16 cellular contexts compared by ENCODE assay signal in genomic region chr3:173660645-173661299, GRCh38.
DNase-seq lines count a peak whose midpoint lies in the region; ATAC-seq and TF ChIP-seq lines count a peak whose summit lies in the region.
"Had no signal": no experiment of that assay in that cellular context is flagged by ENCODE, and none has a peak within 500 bp of the region (broad histone marks: within the 10 kb centered on the region; RNA-seq: fewer than 3 reads in every experiment).

No MANE protein-coding gene starts in this region.

- H2AFZ ChIP-seq in smooth muscle cell (ENCODE audit: low read depth) (no peak overlapping the region), PC-9 (no peak overlapping the region)

- TF ChIP-seq CTCF in cardiac fibroblast (IDR thresholded peaks at IDR 0.05; ENCODE audit: low read depth, low read length) (no peak), smooth muscle cell (IDR thresholded peaks at IDR 0.05; ENCODE audit: borderline replicate concordance, insufficient read depth, poor library complexity, severe bottlenecking) (no peak), PC-9 (conservative IDR thresholded peaks at IDR 0.05) (no peak), uterus (IDR thresholded peaks at IDR 0.05) (no peak)

- H3K27ac ChIP-seq in smooth muscle cell (ENCODE audit: low read depth) (no peak overlapping the region), PC-9 (no peak overlapping the region), caudate nucleus (ENCODE audit: low read depth, low read length) (no peak overlapping the region), uterus (no peak overlapping the region)
- H3K27ac ChIP-seq: testis had no signal

- no peak overlapping the region for H3K9ac ChIP-seq in smooth muscle cell (ENCODE audit: low read depth)

- no peaks in the 10 kb centered on the region for H3K9me2 ChIP-seq in PC-9 (ENCODE audit: insufficient read depth)

- H3K36me3 ChIP-seq in smooth muscle cell (ENCODE audit: low read depth) (no peaks in the 10 kb centered on the region), PC-9 (ENCODE audit: low read depth) (no peaks in the 10 kb centered on the region), uterus (no peaks in the 10 kb centered on the region)

- POLR2A ChIA-PET in PC-9 (lab: Charles Lee; ENCODE audit: unreplicated experiment) = no interaction called here

- intact Hi-C loops in Right ventricle myocardium inferior (cut with DNase I) = loop anchor here (5.0 kb wide), 1 partner anchor 43 kb away; no protein-coding TSS in a partner anchor
- intact Hi-C loops in cardiac septum (cut with DNase I) = loop anchor here (1.0 to 2.0 kb wide), 2 partner anchors 40 to 75 kb away; no protein-coding TSS in a partner anchor
- intact Hi-C loops in PC-9 (cut with micrococcal nuclease; ENCODE audit: unreplicated experiment) = no loop called here
- intact Hi-C loops in uterus (cut with DNase I; ENCODE audit: low total_unique reads) = no loop called here

- no peak for TF ChIP-seq POLR2A in uterus (IDR thresholded peaks at IDR 0.05)

- H3K4me1 ChIP-seq in smooth muscle cell (ENCODE audit: low read depth) = no peaks in the 10 kb centered on the region
- H3K4me1 ChIP-seq in PC-9 (replicated peaks; ENCODE audit: insufficient read depth) = no peaks in the 10 kb centered on the region
- no peaks in the 10 kb centered on the region for H3K4me1 ChIP-seq in uterus
- H3K4me1 ChIP-seq: testis had no signal

- ATAC-seq in Right ventricle myocardium inferior = peak; percentile 46
- ATAC-seq: natural killer cell treated with Interleukin-12 subunit alpha and Interleukin-12 subunit beta and Interleukin-15 and Interleukin-18, amount 100 ng/mL, for 72 hours had no signal

- 15% methylated on average over 3 of the region's 3 CpGs for WGBS in smooth muscle cell (ENCODE audit: low lambda C conversion rate)

- BruUV-seq in PC-9 (replicated peaks; lab: Mats Ljungman, UMichigan) = no TSS peak

- H3K27me3 ChIP-seq in smooth muscle cell (ENCODE audit: low read depth) (no peaks in the 10 kb centered on the region), PC-9 (ENCODE audit: insufficient read depth, low read depth) (no peaks in the 10 kb centered on the region), uterus (no peaks in the 10 kb centered on the region)
- H3K27me3 ChIP-seq: testis had no signal

- H3K4me2 ChIP-seq in smooth muscle cell = peak overlapping the region; percentile 22
- H3K4me2 ChIP-seq in PC-9 = no peak overlapping the region

- H3K4me3 ChIP-seq in cardiac fibroblast (replicated peaks in 1 of 2; ENCODE audit: low read depth in 2 of 2, low read length in 2 of 2) (no peak overlapping the region), smooth muscle cell (no peak overlapping the region), PC-9 (no peak overlapping the region), uterus (no peak overlapping the region)
- H3K4me3 ChIP-seq: testis had no signal

- DNase-seq in Right ventricle myocardium inferior (ENCODE audit: missing footprints) = no peak
- no peak for DNase-seq in cardiac septum (ENCODE audit: low spot score)
- DNase-seq in NCI-H2029 (lab: John Stamatoyannopoulos, UW) = peak; percentile 26
- DNase-seq in cardiac fibroblast (ENCODE audit: low read depth in 2 of 2) = peak; percentile 14 to 41
- DNase-seq in smooth muscle cell (lab: John Stamatoyannopoulos, UW; ENCODE audit: unreplicated experiment) = no peak
- DNase-seq in PC-9 = no peak
- no peak for DNase-seq in caudate nucleus (lab: John Stamatoyannopoulos, UW)
- no peak for DNase-seq in uterus
- DNase-seq: activated CD4-positive, CD25-positive, alpha-beta regulatory T cell; activated effector memory CD4-positive, alpha-beta T cell treated with Interleukin-2 at 50 U/mL for 16 hours; aorta; NCI-H524; RPMI8226; T-helper 1 cell; testis had no signal

- H3K79me2 ChIP-seq in smooth muscle cell (ENCODE audit: low read depth) = no peaks in the 10 kb centered on the region
- no peaks in the 10 kb centered on the region for H3K79me2 ChIP-seq in PC-9 (ENCODE audit: low read depth)

- CTCF ChIA-PET in PC-9 (lab: Charles Lee) = no interaction called here

- no peaks in the 10 kb centered on the region for H3F3A ChIP-seq in smooth muscle cell (ENCODE audit: low read depth)
- H3F3A ChIP-seq in PC-9 (ENCODE audit: insufficient read depth, low read depth) = no peaks in the 10 kb centered on the region

- H3K9me3 ChIP-seq in smooth muscle cell (replicated peaks; ENCODE audit: low read depth) = no peaks in the 10 kb centered on the region
- no peaks in the 10 kb centered on the region for H3K9me3 ChIP-seq in PC-9 (ENCODE audit: insufficient read depth, low read depth)
- no peaks in the 10 kb centered on the region for H3K9me3 ChIP-seq in uterus
- H3K9me3 ChIP-seq: testis had no signal

- H4K20me1 ChIP-seq in smooth muscle cell (ENCODE audit: low read depth) (no peaks in the 10 kb centered on the region), PC-9 (ENCODE audit: insufficient read depth) (no peaks in the 10 kb centered on the region)

Comparison
In these comparisons a context has a peak if more than half of its experiments do, and no peak if none do; other contexts are left out.
1. DNase-seq: peak in NCI-H2029 (single experiment) and cardiac fibroblast (2 of 2); none in Right ventricle myocardium inferior (single experiment), cardiac septum (single experiment), smooth muscle cell (single experiment), PC-9 (0 of 2), caudate nucleus (0 of 61) and uterus (0 of 2).
2. intact Hi-C loops: an anchor here in Right ventricle myocardium inferior (5.0 kb wide) and cardiac septum (1.0 to 2.0 kb wide); none called in PC-9 and uterus.